In the genomic region with DNA sequence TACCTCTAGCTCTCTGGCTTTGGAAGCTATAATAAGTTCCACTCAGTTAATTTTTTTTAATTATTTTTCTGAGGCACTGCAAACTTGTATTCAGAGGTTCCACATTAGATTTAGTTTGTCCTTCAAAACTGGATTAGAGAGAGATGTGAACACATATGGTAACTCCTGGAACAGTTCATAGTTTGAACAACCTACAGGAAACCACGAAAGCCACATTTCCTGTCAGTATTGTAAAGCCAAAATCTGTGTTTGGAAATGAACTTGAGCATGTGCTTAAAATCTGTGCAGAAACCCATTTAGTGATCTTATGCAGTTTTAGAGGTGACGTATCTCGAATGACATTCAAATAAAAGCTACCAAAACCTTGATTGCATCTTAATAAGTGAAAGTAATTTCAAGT, we compare ENCODE assay signal across 25 cellular contexts.
DNase-seq lines count a peak whose midpoint lies in the region; TF ChIP-seq lines count a peak whose summit lies in the region.
"Had no signal": no experiment of that assay in that cellular context is flagged by ENCODE, and none has a peak within 500 bp of the region (broad histone marks: within the 10 kb centered on the region; RNA-seq: fewer than 3 reads in every experiment).

No MANE protein-coding gene starts in this region.

- H3K9me3 ChIP-seq in BLaER1 treated with 17β-estradiol and CSF1 and Interleukin-3, amounts not matched to agents 10 nM and 100 nM (replicated peaks in 1 of 11) = no peaks in the 10 kb centered on the region
- no peaks in the 10 kb centered on the region for H3K9me3 ChIP-seq in left ventricle myocardium inferior (replicated peaks)
- H3K9me3 ChIP-seq: body of pancreas, heart left ventricle, right lobe of liver, SK-N-SH, stomach had no signal

- peaks cover 14 to 26% (median 18%) of the 10 kb centered on the region in 10 experiments; a peak in 19 of 20 replicates for H3K4me1 ChIP-seq in BLaER1 treated with 17β-estradiol and CSF1 and Interleukin-3, amounts not matched to agents 10 nM and 100 nM
- no peaks in the 10 kb centered on the region for H3K4me1 ChIP-seq in left ventricle myocardium inferior
- H3K4me1 ChIP-seq: body of pancreas, foreskin keratinocyte, heart left ventricle, right lobe of liver, stomach had no signal

- no peak overlapping the region for H3K9ac ChIP-seq in BLaER1 treated with 17β-estradiol and CSF1 and Interleukin-3, amounts not matched to agents 10 nM and 100 nM
- H3K9ac ChIP-seq: SK-N-SH had no signal

- DNase-seq in Jurkat, Clone E6-1 (ENCODE audit: low read depth, low spot score) = peak; percentile 66
- DNase-seq in NOMO-1 treated with dmso at 0.1 percent for 144 hours (lab: John Stamatoyannopoulos, UW; ENCODE audit: unreplicated experiment) = peak; percentile 17
- DNase-seq in astrocyte of the spinal cord (ENCODE audit: low read depth, low spot score) = peak; percentile 42
- DNase-seq in GM19238 (ENCODE audit: insufficient read length, low spot score) = no peak
- DNase-seq in left ventricle myocardium inferior = no peak
- DNase-seq in foreskin melanocyte = no peak
- DNase-seq: activated CD4-positive, alpha-beta memory T cell treated with anti-CD3 and anti-CD28 coated beads, Interleukin-2, amount 10 ng/mL, durations not matched to agents 7 days and 5 days; activated CD8-positive, alpha-beta memory T cell treated with anti-CD3 and anti-CD28 coated beads, Interleukin-2, amount 50 U/mL, for 4 hours; activated naive CD4-positive, alpha-beta T cell; body of pancreas; dermis blood vessel endothelial cell; DMS153; foreskin keratinocyte; heart left ventricle; midbrain; naive thymus-derived CD4-positive, alpha-beta T cell; NCI-H2029; NCI-H524; NK-92 treated with Interleukin-12 subunit alpha and Interleukin-12 subunit beta, amount 100 ng/mL, for 24 hours; right lobe of liver; SK-N-SH; stimulated activated CD4-positive, alpha-beta T cell treated with anti-CD3 and anti-CD28 coated beads, Interleukin-2, amount 100 ng/mL, for 48 hours; stomach; T-helper 17 cell had no signal

- peak overlapping the region; percentile 19 to 65 (median 48); a peak in 19 of 22 replicates for H3K4me2 ChIP-seq in BLaER1 treated with 17β-estradiol and CSF1 and Interleukin-3, amounts not matched to agents 10 nM and 100 nM
- H3K4me2 ChIP-seq: SK-N-SH had no signal

- no peak overlapping the region for H3K4me3 ChIP-seq in BLaER1 treated with 17β-estradiol and CSF1 and Interleukin-3, amounts not matched to agents 10 nM and 100 nM
- H3K4me3 ChIP-seq in Jurkat, Clone E6-1 (ENCODE audit: low read length) = no peak overlapping the region
- H3K4me3 ChIP-seq in astrocyte of the spinal cord (ENCODE audit: low read depth, low read length) = no peak overlapping the region
- H3K4me3 ChIP-seq in left ventricle myocardium inferior = no peak overlapping the region
- H3K4me3 ChIP-seq: body of pancreas, heart left ventricle, right lobe of liver, stomach had no signal

- H3K27me3 ChIP-seq in BLaER1 treated with 17β-estradiol and CSF1 and Interleukin-3, amounts not matched to agents 10 nM and 100 nM = no peaks in the 10 kb centered on the region
- H3K27me3 ChIP-seq in left ventricle myocardium inferior (ENCODE audit: low read depth) = no peaks in the 10 kb centered on the region
- H3K27me3 ChIP-seq: body of pancreas, foreskin keratinocyte, heart left ventricle, right lobe of liver, stomach had no signal

- TF ChIP-seq CTCF in astrocyte of the spinal cord (IDR thresholded peaks at IDR 0.05; ENCODE audit: low read depth, low read length) (no peak), left ventricle myocardium inferior (IDR thresholded peaks at IDR 0.05; ENCODE audit: borderline replicate concordance) (no peak)

- in situ Hi-C loops in astrocyte of the spinal cord (cut with HindIII; ENCODE audit: low sequenced_read_pairs) = no loop called here

- H3K36me3 ChIP-seq in BLaER1 treated with 17β-estradiol and CSF1 and Interleukin-3, amounts not matched to agents 10 nM and 100 nM = no peaks in the 10 kb centered on the region
- no peaks in the 10 kb centered on the region for H3K36me3 ChIP-seq in left ventricle myocardium inferior
- H3K36me3 ChIP-seq: heart left ventricle, right lobe of liver, stomach had no signal

- H4K20me1 ChIP-seq in BLaER1 treated with 17β-estradiol and CSF1 and Interleukin-3, amounts not matched to agents 10 nM and 100 nM = no peaks in the 10 kb centered on the region

- intact Hi-C loops in left ventricle myocardium inferior (cut with micrococcal nuclease) = no loop called here

- H3K27ac ChIP-seq in BLaER1 treated with 17β-estradiol and CSF1 and Interleukin-3, amounts not matched to agents 10 nM and 100 nM = peak overlapping the region in 3 of 11 experiments; percentile 10 to 38 (median 12); a peak in 3 of 22 replicates
- H3K27ac ChIP-seq in left ventricle myocardium inferior (replicated peaks) = no peak overlapping the region
- H3K27ac ChIP-seq: body of pancreas, foreskin keratinocyte, heart left ventricle, right lobe of liver, stomach had no signal

Comparison
In these comparisons a context has a peak if more than half of its experiments do, and no peak if none do; other contexts are left out.
1. DNase-seq: peak in Jurkat, Clone E6-1 (single experiment), NOMO-1 treated with dmso at 0.1 percent for 144 hours (single experiment) and astrocyte of the spinal cord (single experiment); none in GM19238 (single experiment), left ventricle myocardium inferior (single experiment) and foreskin melanocyte (single experiment).